In the genomic region with DNA sequence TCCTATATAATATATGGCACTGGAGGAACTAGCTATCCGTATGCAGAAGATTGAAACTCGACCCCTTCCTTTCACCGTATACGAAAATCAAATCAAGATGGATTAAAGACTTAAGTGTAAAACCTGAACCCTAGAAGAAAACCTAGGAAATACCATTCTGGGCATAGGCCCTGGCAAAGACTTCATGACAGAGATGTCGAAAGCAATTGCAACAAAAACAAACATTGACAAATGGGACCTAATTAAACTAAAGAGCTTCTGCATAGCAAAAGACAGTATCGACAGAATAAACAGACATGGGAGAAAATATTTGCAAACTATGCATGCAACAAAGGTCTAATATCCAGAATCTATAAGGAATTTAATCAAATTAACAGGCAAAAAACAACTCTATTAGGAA, we compare ENCODE assay signal across 1 cellular context.
TF ChIP-seq lines count a peak whose summit lies in the region.

No MANE protein-coding gene starts in this region.

TF ChIP-seq in HepG2, 621 proteins besides CTCF, POLR2A, EP300 and RAD21 (continued from another document):
- TF ChIP-seq, protein P1, sequence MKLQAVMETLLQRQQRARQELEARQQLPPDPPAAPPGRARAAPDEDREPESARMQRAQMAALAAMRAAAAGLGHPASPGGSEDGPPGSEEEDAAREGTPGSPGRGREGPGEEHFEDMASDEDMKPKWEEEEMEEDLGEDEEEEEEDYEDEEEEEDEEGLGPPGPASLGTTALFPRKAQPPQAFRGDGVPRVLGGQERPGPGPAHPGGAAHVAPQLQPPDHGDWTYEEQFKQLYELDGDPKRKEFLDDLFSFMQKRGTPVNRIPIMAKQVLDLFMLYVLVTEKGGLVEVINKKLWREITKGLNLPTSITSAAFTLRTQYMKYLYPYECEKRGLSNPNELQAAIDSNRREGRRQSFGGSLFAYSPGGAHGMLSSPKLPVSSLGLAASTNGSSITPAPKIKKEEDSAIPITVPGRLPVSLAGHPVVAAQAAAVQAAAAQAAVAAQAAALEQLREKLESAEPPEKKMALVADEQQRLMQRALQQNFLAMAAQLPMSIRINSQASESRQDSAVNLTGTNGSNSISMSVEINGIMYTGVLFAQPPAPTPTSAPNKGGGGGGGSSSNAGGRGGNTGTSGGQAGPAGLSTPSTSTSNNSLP (IDR thresholded peaks at IDR 0.05; ENCODE audit: low read depth, low read length) = no peak
- TF ChIP-seq, protein P2, sequence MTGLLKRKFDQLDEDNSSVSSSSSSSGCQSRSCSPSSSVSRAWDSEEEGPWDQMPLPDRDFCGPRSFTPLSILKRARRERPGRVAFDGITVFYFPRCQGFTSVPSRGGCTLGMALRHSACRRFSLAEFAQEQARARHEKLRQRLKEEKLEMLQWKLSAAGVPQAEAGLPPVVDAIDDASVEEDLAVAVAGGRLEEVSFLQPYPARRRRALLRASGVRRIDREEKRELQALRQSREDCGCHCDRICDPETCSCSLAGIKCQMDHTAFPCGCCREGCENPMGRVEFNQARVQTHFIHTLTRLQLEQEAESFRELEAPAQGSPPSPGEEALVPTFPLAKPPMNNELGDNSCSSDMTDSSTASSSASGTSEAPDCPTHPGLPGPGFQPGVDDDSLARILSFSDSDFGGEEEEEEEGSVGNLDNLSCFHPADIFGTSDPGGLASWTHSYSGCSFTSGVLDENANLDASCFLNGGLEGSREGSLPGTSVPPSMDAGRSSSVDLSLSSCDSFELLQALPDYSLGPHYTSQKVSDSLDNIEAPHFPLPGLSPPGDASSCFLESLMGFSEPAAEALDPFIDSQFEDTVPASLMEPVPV (CRISPR knock-in tag; IDR thresholded peaks at IDR 0.05) = no peak
- TF ChIP-seq ZNF136 (CRISPR knock-in tag; IDR thresholded peaks at IDR 0.05; ENCODE audit: low read depth) (no peak), TARDBP (CRISPR knock-in tag; IDR thresholded peaks at IDR 0.05) (no peak), FLYWCH1 (CRISPR knock-in tag; IDR thresholded peaks at IDR 0.05) (no peak)
